In genomic region chr3:194584435-194584776, GRCh38 we compare ENCODE assay signal across 8 cellular contexts. TPM values are rescaled to one million over a fixed set of nuclear protein-coding genes. Genes with fewer than 3 reads are reported as not detected.
A peak's percentile ranks its signal among the peaks of the same experiment; 100 is the strongest.
DNase-seq lines count a peak whose midpoint lies in the region; ATAC-seq and TF ChIP-seq lines count a peak whose summit lies in the region.

No MANE protein-coding gene starts in this region.

- TF ChIP-seq CTCF in ascending aorta (IDR thresholded peaks at IDR 0.05), result no peak
- no peak for TF ChIP-seq CTCF in thoracic aorta (IDR thresholded peaks at IDR 0.05)

- no peaks in the 10 kb centered on the region for H3K9me3 Mint-ChIP-seq in activated CD4-positive, alpha-beta T cell treated with anti-CD3 and anti-CD28 coated beads, Interleukin-2, amount 10 ng/mL, durations not matched to agents 24 days and 14 days

- H3K4me1 ChIP-seq in ascending aorta, result peaks cover 12 to 39% of the 10 kb centered on the region in 2 donors
- peaks cover 15 to 42% of the 10 kb centered on the region in 2 donors for H3K4me1 ChIP-seq in thoracic aorta (ENCODE audit: control insufficient read depth in 1 of 2, low read depth in 2 of 2)

- intact Hi-C loops in activated CD4-positive, alpha-beta T cell treated with anti-CD3 and anti-CD28 coated beads, Interleukin-2, amount 10 ng/mL, durations not matched to agents 24 days and 14 days (cut with micrococcal nuclease), result loop anchor here (1.0 to 2.0 kb wide), 2 partner anchors 64 to 97 kb away; partner anchors contain the start of gene ATP13A3
- intact Hi-C loops in ascending aorta (cut with DNase I), result loop anchor here (2.0 to 5.0 kb wide), 2 partner anchors 448 to 992 kb away; partner anchors contain the start of genes HES1 and OPA1

- H3K4me3 Mint-ChIP-seq in activated CD4-positive, alpha-beta T cell treated with anti-CD3 and anti-CD28 coated beads, Interleukin-2, amount 10 ng/mL, durations not matched to agents 24 days and 14 days, result peak overlapping the region; percentile 98

- H3K9me3 ChIP-seq in ascending aorta (no peaks in the 10 kb centered on the region), thoracic aorta (no peaks in the 10 kb centered on the region)

- peaks cover 1% of the 10 kb centered on the region for H3K27me3 Mint-ChIP-seq in activated CD4-positive, alpha-beta T cell treated with anti-CD3 and anti-CD28 coated beads, Interleukin-2, amount 10 ng/mL, durations not matched to agents 24 days and 14 days

- H3K4me3 ChIP-seq in ascending aorta, result peak overlapping the region; percentile 79 to 83
- peak overlapping the region; percentile 85 for H3K4me3 ChIP-seq in thoracic aorta

- H3K36me3 ChIP-seq in ascending aorta, result no peaks in the 10 kb centered on the region
- H3K36me3 ChIP-seq in thoracic aorta, result no peaks in the 10 kb centered on the region

- H3K27me3 ChIP-seq in ascending aorta, result no peaks in the 10 kb centered on the region
- H3K27me3 ChIP-seq in thoracic aorta (replicated peaks; ENCODE audit: insufficient read depth), result no peaks in the 10 kb centered on the region

- H3K27ac ChIP-seq in ascending aorta (peak overlapping the region; percentile 96 to 97), thoracic aorta (peak overlapping the region; percentile 94 to 96)

- H3K4me1 Mint-ChIP-seq in activated CD4-positive, alpha-beta T cell treated with anti-CD3 and anti-CD28 coated beads, Interleukin-2, amount 10 ng/mL, durations not matched to agents 24 days and 14 days, result peaks cover 29% of the 10 kb centered on the region

- no peak for DNase-seq in activated CD4-positive, alpha-beta T cell treated with anti-CD3 and anti-CD28 coated beads, Interleukin-2, amount 10 ng/mL, durations not matched to agents 24 days and 14 days
- DNase-seq in activated CD4-positive, alpha-beta T cell treated with anti-CD3 and anti-CD28 coated beads, Interleukin-2, amount 50 U/mL, for 48 hours, result no peak
- DNase-seq in ascending aorta (ENCODE audit: low spot score in 2 of 2), result no peak
- no peak for DNase-seq in left lobe of liver (ENCODE audit: low spot score)
- DNase-seq in thoracic aorta (ENCODE audit: low spot score), result no peak
- no peak for DNase-seq in HUDEP-2 (lab: John Stamatoyannopoulos, UW; ENCODE audit: unreplicated experiment in 76 of 76)

- peak; percentile 27 for ATAC-seq in left lobe of liver
- no peak for ATAC-seq in thoracic aorta (ENCODE audit: insufficient number of reproducible peaks, low FRiP score, low read depth)
- ATAC-seq in HG02588 (IDR thresholded peaks at IDR 0.05; ENCODE audit: unreplicated experiment), result no peak
- ATAC-seq in GM19328 (IDR thresholded peaks at IDR 0.05; ENCODE audit: unreplicated experiment), result no peak

- H3K27ac Mint-ChIP-seq in activated CD4-positive, alpha-beta T cell treated with anti-CD3 and anti-CD28 coated beads, Interleukin-2, amount 10 ng/mL, durations not matched to agents 24 days and 14 days, result peak overlapping the region; percentile 98

- H3K36me3 Mint-ChIP-seq in activated CD4-positive, alpha-beta T cell treated with anti-CD3 and anti-CD28 coated beads, Interleukin-2, amount 10 ng/mL, durations not matched to agents 24 days and 14 days (ENCODE audit: low read depth), result peaks cover 10% of the 10 kb centered on the region

RNA-seq across cellular contexts. Expression of gene TMEM44, which starts 48.8 kb away (rescaled TPM):
- 2.4 and 2.8 TPM in 2 replicates for total RNA-seq in activated CD4-positive, alpha-beta T cell treated with anti-CD3 and anti-CD28 coated beads, Interleukin-2, amount 10 ng/mL, durations not matched to agents 24 days and 14 days
- total RNA-seq in ascending aorta (2.6 TPM), left lobe of liver (4.6 TPM), thoracic aorta (10 to 100 TPM; 11.0 to 11.5 TPM)
